In the genomic region with DNA sequence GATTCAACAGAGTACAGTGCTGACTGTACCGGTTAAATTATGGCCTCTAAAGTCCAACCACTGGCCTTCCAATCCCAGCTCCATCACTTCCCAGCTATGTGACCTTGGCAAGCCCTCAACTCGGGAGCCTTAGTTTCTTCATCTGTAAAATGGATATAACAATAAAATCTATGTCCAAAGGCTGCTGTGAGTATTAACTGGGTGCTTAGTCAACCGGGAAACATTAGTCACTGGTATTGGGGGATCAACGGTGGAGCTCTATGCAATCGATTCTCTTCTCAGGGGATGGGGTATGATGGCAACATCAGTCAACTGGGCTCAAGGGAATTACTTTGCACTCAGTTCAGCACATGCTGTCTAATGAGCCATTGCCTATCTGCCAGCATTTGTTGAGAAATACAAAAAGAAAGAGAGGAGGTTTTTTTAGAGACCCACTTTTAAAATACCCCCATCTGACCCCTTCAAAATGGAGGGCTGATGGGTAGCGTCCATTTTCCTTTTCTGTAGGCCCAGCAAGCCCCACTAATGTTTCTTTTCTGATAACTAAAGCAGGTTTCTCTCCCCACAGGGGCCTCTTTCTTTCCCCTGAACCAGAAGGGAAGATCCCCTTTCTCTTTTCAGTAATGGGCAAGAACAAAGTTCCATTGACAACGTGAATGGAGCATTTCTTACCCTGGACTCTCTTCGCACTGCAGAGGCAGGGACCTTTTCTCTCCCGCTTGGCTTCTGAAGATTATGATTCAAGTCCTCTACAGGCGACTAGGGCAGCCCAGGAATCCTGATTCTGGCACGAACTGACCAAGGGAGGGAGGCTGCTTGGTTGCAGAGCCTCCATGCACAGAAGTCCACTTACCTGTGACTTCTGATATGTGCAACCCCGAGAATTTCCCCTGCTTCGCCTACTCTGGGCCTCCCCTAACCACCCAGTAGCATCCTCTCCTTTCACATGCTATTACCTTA, we compare ENCODE assay signal across 9 cellular contexts. TPM values are rescaled to one million over a fixed set of nuclear protein-coding genes. Genes with fewer than 3 reads are reported as not detected.
DNase-seq lines count a peak whose midpoint lies in the region; ATAC-seq, FAIRE-seq and TF ChIP-seq lines count a peak whose summit lies in the region.
"Had no signal": no experiment of that assay in that cellular context is flagged by ENCODE, and none has a peak within 500 bp of the region (broad histone marks: within the 10 kb centered on the region; RNA-seq: fewer than 3 reads in every experiment).

No MANE protein-coding gene starts in this region.

- 89% methylated on average over 13 of the region's 13 CpGs for WGBS in HepG2 (ENCODE audit: low lambda C conversion rate)
- whole genome bisulfite sequencing in right lobe of liver (ENCODE audit: insufficient coverage, low coverage, low lambda C conversion rate, missing lambda C conversion rate): 89% methylated on average over 12 of the region's 13 CpGs
- WGBS in spleen, 5 donors: 74 to 84% (median 78%) methylated on average over 13 of the region's 13 CpGs

- no TSS peak for BruUV-seq in HepG2 (replicated peaks; lab: Mats Ljungman, UMichigan)

- no peaks in the 10 kb centered on the region for H4K20me1 ChIP-seq in HepG2 (ENCODE audit: insufficient read depth, low read length)

- TF ChIP-seq POLR2A in HepG2 (IDR thresholded peaks at IDR 0.05; ENCODE audit: insufficient read depth in 1 of 2, low read depth in 2 of 2, low read length in 2 of 2) (no peak), right lobe of liver (IDR thresholded peaks at IDR 0.05) (no peak), spleen (IDR thresholded peaks at IDR 0.05) (no peak)

- POLR2A ChIA-PET in HepG2 (lab: Yijun Ruan, JAX): interaction anchor here (1.7 kb wide), 1 partner anchor 12 kb away, joined by 8 read pairs; no protein-coding TSS in a partner anchor

- no peaks in the 10 kb centered on the region for H3K27me3 Mint-ChIP-seq in activated T-cell treated with anti-CD3 and anti-CD28 coated beads, Interleukin-2, amount 50 U/mL, for 24 hours

- peak overlapping the region; percentile 52 for H3K4me3 Mint-ChIP-seq in activated T-cell treated with anti-CD3 and anti-CD28 coated beads, Interleukin-2, amount 50 U/mL, for 24 hours

- TF ChIP-seq EP300 in HepG2 (IDR thresholded peaks at IDR 0.05; ENCODE audit: low read depth in 2 of 2, low read length in 2 of 2): no peak
- TF ChIP-seq EP300 in HepG2 (CRISPR knock-in tag; IDR thresholded peaks at IDR 0.05; ENCODE audit: borderline replicate concordance): no peak

- intact Hi-C loops in HepG2 (cut with micrococcal nuclease; ENCODE audit: unreplicated experiment): no loop called here
- intact Hi-C loops in right lobe of liver (cut with DNase I): no loop called here
- intact Hi-C loops in spleen (cut with DNase I; ENCODE audit: low total_unique reads): no loop called here

- H3K27ac ChIP-seq in HepG2 (ENCODE audit: extremely low read length, insufficient read depth, low read length) (no peak overlapping the region), right lobe of liver (no peak overlapping the region), spleen (peak overlapping the region in 3 of 8 donors; percentile 19 to 36 (median 32))

- peak overlapping the region; percentile 95 for H3K27ac Mint-ChIP-seq in activated T-cell treated with anti-CD3 and anti-CD28 coated beads, Interleukin-2, amount 50 U/mL, for 24 hours

- H3K9me3 ChIP-seq in HepG2 (ENCODE audit: low read length) (no peaks in the 10 kb centered on the region), right lobe of liver (no peaks in the 10 kb centered on the region), spleen (no peaks in the 10 kb centered on the region)

- peaks cover 65% of the 10 kb centered on the region for H3K4me1 ChIP-seq in HepG2 (ENCODE audit: insufficient read depth, low read length)
- H3K4me1 ChIP-seq in right lobe of liver: peaks cover 0 to 19% (median 8%) of the 10 kb centered on the region in 4 donors
- H3K4me1 ChIP-seq in spleen: peaks cover 17 to 64% (median 40%) of the 10 kb centered on the region in 6 donors

- no peak overlapping the region for H3K4me3 ChIP-seq in HepG2 (replicated peaks in 1 of 3; ENCODE audit: insufficient read depth in 1 of 3, low read depth in 2 of 3, low read length in 3 of 3)
- H3K4me3 ChIP-seq in right lobe of liver: no peak overlapping the region
- no peak overlapping the region for H3K4me3 ChIP-seq in spleen

- H3K27me3 ChIP-seq in HepG2 (ENCODE audit: control insufficient read depth in 1 of 2, insufficient read depth in 2 of 2, low read length in 2 of 2): no peaks in the 10 kb centered on the region
- no peaks in the 10 kb centered on the region for H3K27me3 ChIP-seq in right lobe of liver
- no peaks in the 10 kb centered on the region for H3K27me3 ChIP-seq in spleen (replicated peaks in 1 of 7)

- H3K36me3 ChIP-seq in HepG2 (replicated peaks in 1 of 2; ENCODE audit: control insufficient read depth in 1 of 2, insufficient read depth in 2 of 2, low read length in 2 of 2) (no peaks in the 10 kb centered on the region), right lobe of liver (no peaks in the 10 kb centered on the region), spleen (peaks cover 0 to 4% (median 0%) of the 10 kb centered on the region in 6 donors)

- in situ Hi-C loops in HepG2 (cut with HindIII; ENCODE audit: extremely low pct_ligation_motif_present, low pct_unique_long_range_greater_than_20kb): no loop called here

- no peak for TF ChIP-seq CTCF in HepG2 (CRISPR knock-in tag; IDR thresholded peaks at IDR 0.05)
- no peak for TF ChIP-seq CTCF in right lobe of liver (IDR thresholded peaks at IDR 0.05)
- TF ChIP-seq CTCF in spleen (IDR thresholded peaks at IDR 0.05 in 8 of 11, conservative IDR thresholded peaks at IDR 0.05 in 3 of 11): no peak

- H3K9ac ChIP-seq in HepG2 (ENCODE audit: insufficient read depth, low read depth, low read length): no peak overlapping the region

- H3K9me3 Mint-ChIP-seq in activated T-cell treated with anti-CD3 and anti-CD28 coated beads, Interleukin-2, amount 50 U/mL, for 24 hours: no peaks in the 10 kb centered on the region

- FAIRE-seq in HepG2 (lab: Jason Lieb, UNC): no peak
- FAIRE-seq: endometrium had no signal

- DNase-seq in HepG2 (ENCODE audit: low spot score) (no peak), right lobe of liver (no peak), spleen (no peak), NCI-H1930 (lab: John Stamatoyannopoulos, UW) (no peak)
- peak; percentile 55 for DNase-seq in activated T-cell treated with anti-CD3 and anti-CD28 coated beads, Interleukin-2, amount 50 U/mL, for 24 hours
- DNase-seq in stimulated activated naive CD8-positive, alpha-beta T cell treated with anti-CD3 and anti-CD28 coated beads, Interleukin-15, Interleukin-2, amounts not matched to agents 100 U/mL and 50 U/mL, for 24 hours: peak; percentile 38

- CTCF ChIA-PET in HepG2 (lab: Yijun Ruan, JAX; ENCODE audit: low intra/inter-chr PET ratio, low total read pairs): no interaction called here

- H3K36me3 Mint-ChIP-seq in activated T-cell treated with anti-CD3 and anti-CD28 coated beads, Interleukin-2, amount 50 U/mL, for 24 hours (ENCODE audit: low read depth): no peaks in the 10 kb centered on the region

- no peak overlapping the region for H3K4me2 ChIP-seq in HepG2 (ENCODE audit: low read depth, low read length)

- ATAC-seq in HepG2: no peak
- no peak for ATAC-seq in right lobe of liver
- ATAC-seq in HG02852 (IDR thresholded peaks at IDR 0.05; ENCODE audit: unreplicated experiment): peak; percentile 44
- peak; percentile 15 for ATAC-seq in stimulated activated naive CD8-positive, alpha-beta T cell treated with anti-CD3 and anti-CD28 coated beads, Interleukin-15, Interleukin-2, amounts not matched to agents 100 U/mL and 50 U/mL, for 24 hours
- no peak for ATAC-seq in HG02840 (IDR thresholded peaks at IDR 0.05; ENCODE audit: low FRiP score, unreplicated experiment)

- H2AFZ ChIP-seq in HepG2 (ENCODE audit: low read length): no peak overlapping the region

- no peaks in the 10 kb centered on the region for H3K79me2 ChIP-seq in HepG2 (ENCODE audit: insufficient read depth, low read length)

- TF ChIP-seq RAD21 in HepG2 (CRISPR knock-in tag; IDR thresholded peaks at IDR 0.05): no peak

- peaks cover 93% of the 10 kb centered on the region for H3K4me1 Mint-ChIP-seq in activated T-cell treated with anti-CD3 and anti-CD28 coated beads, Interleukin-2, amount 50 U/mL, for 24 hours (ENCODE audit: low read depth)

RNA-seq across cellular contexts. Expression of a gene that starts 8.7 kb away (rescaled TPM):
- total RNA-seq in HepG2 (2016; rRNA removed; fragmentation: Illumina TruSeq; extraction: Trizol): 145 and 187 TPM in 2 replicates
- total RNA-seq in HepG2 (2016; cell fraction: cytosol; rRNA removed; fragmentation: Illumina TruSeq; extraction: Trizol; ENCODE audit: low read depth): 43.0 and 45.7 TPM in 2 replicates
- 137 and 182 TPM in 2 replicates for total RNA-seq in HepG2 (2016; cell fraction: insoluble cytoplasmic fraction; rRNA removed; fragmentation: Illumina TruSeq; extraction: Trizol)
- 97.9 and 106 TPM in 2 replicates for total RNA-seq in HepG2 (2016; cell fraction: membrane; rRNA removed; fragmentation: Illumina TruSeq; extraction: Trizol)
- total RNA-seq in HepG2 (2016; cell fraction: nucleus; rRNA removed; fragmentation: Illumina TruSeq; extraction: Trizol): 81.6 and 96.2 TPM in 2 replicates
- polyA plus RNA-seq in HepG2 (2011; rRNA removed): 133 and 168 TPM in 2 replicates
- polyA plus RNA-seq in HepG2 (2011; cell fraction: cytosol; rRNA removed): 117 and 131 TPM in 2 replicates
- 69.2 and 88.9 TPM in 2 replicates for polyA plus RNA-seq in HepG2 (2011; cell fraction: nucleus; rRNA removed)
- polyA plus RNA-seq in HepG2 (2012): 64.4 and 70.1 TPM in 2 replicates
- polyA plus RNA-seq in HepG2 (2016; cell fraction: cytosol; fragmentation: Illumina TruSeq; extraction: Trizol; ENCODE audit: low read depth): 18.9 and 21.0 TPM in 2 replicates
- polyA plus RNA-seq in HepG2 (2016; cell fraction: insoluble cytoplasmic fraction; fragmentation: Illumina TruSeq; extraction: Trizol; ENCODE audit: low read depth): 159 and 174 TPM in 2 replicates
- 58.1 and 62.3 TPM in 2 replicates for polyA plus RNA-seq in HepG2 (2016; cell fraction: membrane; fragmentation: Illumina TruSeq; extraction: Trizol; ENCODE audit: low read depth)
- 104 and 107 TPM in 2 replicates for polyA plus RNA-seq in HepG2 (2016; cell fraction: nucleus; fragmentation: Illumina TruSeq; extraction: Trizol; ENCODE audit: insufficient read depth, low read depth)
- 354 and 508 TPM in 2 replicates for polyA minus RNA-seq in HepG2 (2011; rRNA and poly(A)+ RNA removed; ENCODE audit: low replicate concordance)
- 133 and 147 TPM in 2 replicates for polyA minus RNA-seq in HepG2 (2011; cell fraction: cytosol; rRNA and poly(A)+ RNA removed)
- polyA minus RNA-seq in HepG2 (2011; cell fraction: nucleus; rRNA and poly(A)+ RNA removed): 117 TPM in 2 replicates
- total RNA-seq in right lobe of liver: 10 to 100 TPM; 25.2 to 70.0 (median 39.5) TPM
- 100 to 1,000 TPM in 2 of 7 donors, 10 to 100 TPM in 5; 52.5 to 111 (median 87.9) TPM for total RNA-seq in spleen
- polyA plus RNA-seq in spleen: 10 to 100 TPM; 23.6 to 35.4 (median 26.5) TPM

Comparison
In these comparisons a context has a peak if more than half of its experiments do, and no peak if none do; other contexts are left out.
1. ATAC-seq: peak in HG02852 (single experiment) and stimulated activated naive CD8-positive, alpha-beta T cell treated with anti-CD3 and anti-CD28 coated beads, Interleukin-15, Interleukin-2, amounts not matched to agents 100 U/mL and 50 U/mL, for 24 hours (single experiment); none in HepG2 (single experiment), right lobe of liver (0 of 4) and HG02840 (single experiment).
2. DNase-seq: peak in activated T-cell treated with anti-CD3 and anti-CD28 coated beads, Interleukin-2, amount 50 U/mL, for 24 hours (single experiment) and stimulated activated naive CD8-positive, alpha-beta T cell treated with anti-CD3 and anti-CD28 coated beads, Interleukin-15, Interleukin-2, amounts not matched to agents 100 U/mL and 50 U/mL, for 24 hours (single experiment); none in HepG2 (single experiment), right lobe of liver (0 of 3), spleen (single experiment) and NCI-H1930 (0 of 2).